12 cellular contexts compared by ENCODE assay signal in the genomic region with DNA sequence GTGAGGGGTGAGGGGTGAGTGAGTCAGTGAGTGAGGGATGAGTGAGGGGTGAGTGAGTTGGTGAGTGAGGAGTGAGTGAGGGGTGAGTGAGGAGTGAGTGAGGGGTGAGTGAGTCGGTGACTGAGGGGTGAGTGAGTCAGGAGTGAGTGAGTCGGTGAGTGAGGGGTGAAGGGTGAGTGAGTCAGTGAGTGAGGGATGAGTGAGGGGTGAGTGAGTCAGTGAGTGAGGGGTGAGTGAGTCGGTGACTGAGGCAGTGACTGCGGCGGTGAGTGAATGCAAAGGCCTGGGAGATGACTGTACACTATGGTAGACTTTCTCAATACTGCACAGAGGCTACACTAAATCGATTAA. TPM values are rescaled to one million over a fixed set of nuclear protein-coding genes. Genes with fewer than 3 reads are reported as not detected.
DNase-seq lines count a peak whose midpoint lies in the region; ATAC-seq and TF ChIP-seq lines count a peak whose summit lies in the region.
"Had no signal": no experiment of that assay in that cellular context is flagged by ENCODE, and none has a peak within 500 bp of the region (broad histone marks: within the 10 kb centered on the region; RNA-seq: fewer than 3 reads in every experiment).

No MANE protein-coding gene starts in this region.

- peak; percentile 87 for ATAC-seq in activated T-helper 17 cell treated with anti-CD3 and anti-CD28 coated beads, Interleukin-2, amount 50 U/mL, for 72 hours (replicated peaks)
- peak; percentile 50 for ATAC-seq in naive thymus-derived CD4-positive, alpha-beta T cell
- ATAC-seq in HG02938 (IDR thresholded peaks at IDR 0.05; ENCODE audit: unreplicated experiment) (no peak), HG02885 (IDR thresholded peaks at IDR 0.05; ENCODE audit: poor library complexity, unreplicated experiment) (no peak)
- ATAC-seq: sciatic nerve had no signal

- H3K27ac Mint-ChIP-seq in activated T-helper 17 cell treated with anti-CD3 and anti-CD28 coated beads, Interleukin-2, amount 50 U/mL, for 72 hours: peak overlapping the region; percentile 97
- peak overlapping the region in 3 of 9 donors; percentile 39 to 62 (median 59) for H3K27ac Mint-ChIP-seq in naive thymus-derived CD4-positive, alpha-beta T cell
- H3K27ac Mint-ChIP-seq: CD4-positive, alpha-beta T cell had no signal

- peaks cover 52% of the 10 kb centered on the region for H3K36me3 Mint-ChIP-seq in activated T-helper 17 cell treated with anti-CD3 and anti-CD28 coated beads, Interleukin-2, amount 50 U/mL, for 72 hours (ENCODE audit: low read depth)
- peaks cover 0 to 23% (median 6%) of the 10 kb centered on the region in 5 donors for H3K36me3 Mint-ChIP-seq in naive thymus-derived CD4-positive, alpha-beta T cell

- no peaks in the 10 kb centered on the region for H3K27me3 ChIP-seq in naive thymus-derived CD4-positive, alpha-beta T cell (ENCODE audit: control insufficient read depth in 2 of 2, insufficient read depth in 2 of 2, low read length in 2 of 2)
- H3K27me3 ChIP-seq in tibial artery: no peaks in the 10 kb centered on the region

- POLR2A ChIA-PET in naive thymus-derived CD4-positive, alpha-beta T cell (lab: Charles Lee): no interaction called here

- peaks cover 39% of the 10 kb centered on the region for H3K4me1 Mint-ChIP-seq in activated T-helper 17 cell treated with anti-CD3 and anti-CD28 coated beads, Interleukin-2, amount 50 U/mL, for 72 hours
- H3K4me1 Mint-ChIP-seq in naive thymus-derived CD4-positive, alpha-beta T cell: peaks cover 23 to 41% (median 37%) of the 10 kb centered on the region in 7 donors

- peak; percentile 78 for DNase-seq in stimulated activated naive CD4-positive, alpha-beta T cell treated with Interleukin-2 at 50 U/mL for 16 hours (lab: John Stamatoyannopoulos, UW)
- DNase-seq in stimulated activated naive CD4-positive, alpha-beta T cell (lab: John Stamatoyannopoulos, UW): no peak
- peak in 1 of 9 donors; percentile 55 for DNase-seq in naive thymus-derived CD4-positive, alpha-beta T cell
- no peak for DNase-seq in tibial artery
- DNase-seq in SHP77 treated with DMSO at 0.1 percent for 48 hours (lab: John Stamatoyannopoulos, UW): no peak
- DNase-seq: amygdala; CD4-positive, alpha-beta T cell; NCI-H2029 had no signal

- no peaks in the 10 kb centered on the region for H3K27me3 Mint-ChIP-seq in activated T-helper 17 cell treated with anti-CD3 and anti-CD28 coated beads, Interleukin-2, amount 50 U/mL, for 72 hours
- H3K27me3 Mint-ChIP-seq in naive thymus-derived CD4-positive, alpha-beta T cell: no peaks in the 10 kb centered on the region
- H3K27me3 Mint-ChIP-seq: CD4-positive, alpha-beta T cell had no signal

- intact Hi-C loops in naive thymus-derived CD4-positive, alpha-beta T cell (cut with micrococcal nuclease): no loop called here
- intact Hi-C loops in tibial artery (cut with DNase I; ENCODE audit: low total_unique reads): no loop called here

- H3K9me3 ChIP-seq in naive thymus-derived CD4-positive, alpha-beta T cell (ENCODE audit: control insufficient read depth in 2 of 3, low read length in 3 of 3): no peaks in the 10 kb centered on the region
- no peaks in the 10 kb centered on the region for H3K9me3 ChIP-seq in tibial artery

- peaks cover 8% of the 10 kb centered on the region for H3K9me3 Mint-ChIP-seq in activated T-helper 17 cell treated with anti-CD3 and anti-CD28 coated beads, Interleukin-2, amount 50 U/mL, for 72 hours
- H3K9me3 Mint-ChIP-seq in naive thymus-derived CD4-positive, alpha-beta T cell: peaks cover 0 to 1% (median 0%) of the 10 kb centered on the region in 11 donors
- H3K9me3 Mint-ChIP-seq: CD4-positive, alpha-beta T cell had no signal

- H3K4me1 ChIP-seq in naive thymus-derived CD4-positive, alpha-beta T cell (ENCODE audit: control insufficient read depth in 2 of 2, insufficient read depth in 2 of 2, low read length in 2 of 2): peaks cover 13 to 18% of the 10 kb centered on the region in 2 donors
- H3K4me1 ChIP-seq in tibial artery: peaks cover 0 to 9% (median 2%) of the 10 kb centered on the region in 4 donors

- CTCF ChIA-PET in naive thymus-derived CD4-positive, alpha-beta T cell (lab: Charles Lee): no interaction called here

- peak overlapping the region; percentile 39 for H3K4me3 Mint-ChIP-seq in activated T-helper 17 cell treated with anti-CD3 and anti-CD28 coated beads, Interleukin-2, amount 50 U/mL, for 72 hours
- no peak overlapping the region for H3K4me3 Mint-ChIP-seq in naive thymus-derived CD4-positive, alpha-beta T cell
- H3K4me3 Mint-ChIP-seq: CD4-positive, alpha-beta T cell had no signal

- H3K4me3 ChIP-seq in naive thymus-derived CD4-positive, alpha-beta T cell (ENCODE audit: low read length): no peak overlapping the region
- no peak overlapping the region for H3K4me3 ChIP-seq in tibial artery

- no peak for TF ChIP-seq CTCF in tibial artery (IDR thresholded peaks at IDR 0.05)

- H3K27ac ChIP-seq in naive thymus-derived CD4-positive, alpha-beta T cell (ENCODE audit: low read depth, low read length): no peak overlapping the region
- H3K27ac ChIP-seq in tibial artery: no peak overlapping the region

- no peaks in the 10 kb centered on the region for H3K36me3 ChIP-seq in naive thymus-derived CD4-positive, alpha-beta T cell (ENCODE audit: control insufficient read depth in 2 of 3, insufficient read depth in 3 of 3, low read length in 3 of 3)
- peaks cover 0 to 12% (median 5%) of the 10 kb centered on the region in 3 donors for H3K36me3 ChIP-seq in tibial artery

RNA-seq across cellular contexts. Expression of a gene that starts 16.6 kb away (rescaled TPM):
- total RNA-seq in activated T-helper 17 cell treated with anti-CD3 and anti-CD28 coated beads, Interleukin-2, amount 50 U/mL, for 72 hours: 10 to 100 TPM; 35.0 to 42.5 TPM
- total RNA-seq in naive thymus-derived CD4-positive, alpha-beta T cell: 10 to 100 TPM; 26.4 to 34.8 (median 28.1) TPM
- 10 to 100 TPM; 30.8 to 56.2 TPM for polyA plus RNA-seq in naive thymus-derived CD4-positive, alpha-beta T cell

RNA-seq across cellular contexts. Expression of a gene that starts 17.1 kb away (rescaled TPM):
- 10 to 100 TPM; 88.3 to 91.3 TPM for total RNA-seq in activated T-helper 17 cell treated with anti-CD3 and anti-CD28 coated beads, Interleukin-2, amount 50 U/mL, for 72 hours
- total RNA-seq in naive thymus-derived CD4-positive, alpha-beta T cell: 100 to 1,000 TPM in 2 of 5 experiments, 10 to 100 TPM in 3; 87.2 to 131 (median 95.0) TPM
- polyA plus RNA-seq in naive thymus-derived CD4-positive, alpha-beta T cell: 10 to 100 TPM; 49.7 to 59.2 TPM

Comparison
In these comparisons a context has a peak if more than half of its experiments do, and no peak if none do; other contexts are left out.
1. ATAC-seq: peak in activated T-helper 17 cell treated with anti-CD3 and anti-CD28 coated beads, Interleukin-2, amount 50 U/mL, for 72 hours (single experiment) and naive thymus-derived CD4-positive, alpha-beta T cell (single experiment); none in HG02938 (single experiment) and HG02885 (single experiment).